Comparison of ENCODE assay signal across 8 cellular contexts in genomic region chr20:2663887-2664719, GRCh38. TPM values are rescaled to one million over a fixed set of nuclear protein-coding genes. Genes with fewer than 3 reads are reported as not detected.
DNase-seq lines count a peak whose midpoint lies in the region; ATAC-seq, FAIRE-seq and TF ChIP-seq lines count a peak whose summit lies in the region.

IDH3B (minus strand) TSS chr20:2664216; CDS start chr20:2664188, 28 bp downstream.

- H2AFZ ChIP-seq in PC-3 (ENCODE audit: low read length): peak within 1 kb of the TSS; percentile 85

- peak; percentile 53 for DNase-seq in D721Med (ENCODE audit: insufficient read length, low spot score)
- DNase-seq in PC-3: peak; percentile 90
- peak; percentile 87 for DNase-seq in activated T-cell treated with anti-CD3 and anti-CD28 coated beads for 48 hours (ENCODE audit: low read depth)
- peak; percentile 73 for DNase-seq in epithelial cell of prostate (ENCODE audit: low read depth, low spot score)
- DNase-seq in mucosa of gallbladder (ENCODE audit: low spot score): peak; percentile 96
- DNase-seq in stimulated activated CD8-positive, alpha-beta memory T cell treated with anti-CD3 and anti-CD28 coated beads, Interleukin-4, amount 100 ng/mL, for 4 hours (ENCODE audit: low read depth in 2 of 2, low spot score in 1 of 2): peak; percentile 80 to 89

- H3K4me3 Mint-ChIP-seq in IgD-negative memory B cell: peak within 1 kb of the TSS; percentile 85 to 97 (median 94)

- H3K9me3 ChIP-seq in PC-3 (ENCODE audit: low read length): no peaks in the 10 kb centered on the region

- peak within 1 kb of the TSS; percentile 94 for H3K9ac ChIP-seq in PC-3 (ENCODE audit: low read length)

- TF ChIP-seq CTCF in D721Med (IDR thresholded peaks at IDR 0.05; ENCODE audit: insufficient read depth, missing control alignments) (no peak), PC-3 (conservative IDR thresholded peaks at IDR 0.05; ENCODE audit: low read depth, low read length) (no peak)

- CTCF ChIA-PET in PC-3 (lab: Charles Lee): no interaction called here

- POLR2A ChIA-PET in PC-3 (lab: Charles Lee; ENCODE audit: unreplicated experiment): interaction anchor here (0.6 kb wide), 1 partner anchor 12 kb away, joined by 4 read pairs; no protein-coding TSS in a partner anchor

- H3K27ac ChIP-seq in PC-3 (ENCODE audit: low read length) (peak within 1 kb of the TSS; percentile 69), epithelial cell of prostate (peak within 1 kb of the TSS; percentile 84)

- peak within 1 kb of the TSS; percentile 80 to 98 (median 97) for H3K27ac Mint-ChIP-seq in IgD-negative memory B cell

- H3F3A ChIP-seq in PC-3 (ENCODE audit: low read length, unreplicated experiment): peaks cover under 1% of the 10 kb centered on the region

- peak within 1 kb of the TSS; percentile 92 for H3K4me2 ChIP-seq in PC-3 (ENCODE audit: low read length)

- intact Hi-C loops in PC-3 (cut with micrococcal nuclease): loop anchor here (1.0 kb wide), 1 partner anchor 12 kb away; the partner anchor contains the start of gene NOP56

- BruUV-seq in PC-3 (replicated peaks; lab: Mats Ljungman, UMichigan): TSS peak; percentile 100

- peaks cover 7% of the 10 kb centered on the region for H3K36me3 Mint-ChIP-seq in IgD-negative memory B cell

- no peaks in the 10 kb centered on the region for H3K27me3 Mint-ChIP-seq in IgD-negative memory B cell

- H3K4me1 Mint-ChIP-seq in IgD-negative memory B cell: peaks cover 9 to 13% (median 10%) of the 10 kb centered on the region in 3 donors

- H3K9me3 Mint-ChIP-seq in IgD-negative memory B cell: peaks cover 0 to 3% (median 0%) of the 10 kb centered on the region in 3 donors

- peaks cover 12% of the 10 kb centered on the region for H3K4me1 ChIP-seq in PC-3 (ENCODE audit: insufficient read depth, low read length)

- peaks cover 26% of the 10 kb centered on the region for H3K79me2 ChIP-seq in PC-3 (ENCODE audit: low read length)

- H3K4me3 ChIP-seq in PC-3 (ENCODE audit: low read length): peak within 1 kb of the TSS; percentile 98

- H3K9me2 ChIP-seq in PC-3 (replicated peaks; ENCODE audit: low read length): no peaks in the 10 kb centered on the region

- H3K27me3 ChIP-seq in PC-3 (ENCODE audit: low read length): 0 out of 2 replicates have a peak, but pooled peaks cover 4% of the 10 kb centered on the region

- peaks cover 26% of the 10 kb centered on the region for H3K36me3 ChIP-seq in PC-3 (ENCODE audit: low read depth, low read length)

- peaks cover 6% of the 10 kb centered on the region; the same call in 1 of the 2 replicates for H4K20me1 ChIP-seq in PC-3 (ENCODE audit: low read length)

- FAIRE-seq in D721Med (lab: Jason Lieb, UNC): no peak

- peak; percentile 65 for ATAC-seq in GM21526 (IDR thresholded peaks at IDR 0.05; ENCODE audit: low FRiP score, unreplicated experiment)
- ATAC-seq in PC-3: peak; percentile 91

RNA-seq across cellular contexts. Expression of gene IDH3B, which starts in this region (rescaled TPM):
- polyA plus RNA-seq in IgD-negative memory B cell: 108 TPM
- 261 and 269 TPM in 2 replicates for total RNA-seq in PC-3 (2014; rRNA removed)
- 81.0 TPM for total RNA-seq in mucosa of gallbladder

Comparison
In these comparisons a context has a peak if more than half of its experiments do, and no peak if none do; other contexts are left out.
1. Peak in every context shown above with its lines: DNase-seq, ATAC-seq, H3K4me3 ChIP-seq and H3K27ac ChIP-seq.